ENCODE assay signal across 9 cellular contexts in the genomic region with DNA sequence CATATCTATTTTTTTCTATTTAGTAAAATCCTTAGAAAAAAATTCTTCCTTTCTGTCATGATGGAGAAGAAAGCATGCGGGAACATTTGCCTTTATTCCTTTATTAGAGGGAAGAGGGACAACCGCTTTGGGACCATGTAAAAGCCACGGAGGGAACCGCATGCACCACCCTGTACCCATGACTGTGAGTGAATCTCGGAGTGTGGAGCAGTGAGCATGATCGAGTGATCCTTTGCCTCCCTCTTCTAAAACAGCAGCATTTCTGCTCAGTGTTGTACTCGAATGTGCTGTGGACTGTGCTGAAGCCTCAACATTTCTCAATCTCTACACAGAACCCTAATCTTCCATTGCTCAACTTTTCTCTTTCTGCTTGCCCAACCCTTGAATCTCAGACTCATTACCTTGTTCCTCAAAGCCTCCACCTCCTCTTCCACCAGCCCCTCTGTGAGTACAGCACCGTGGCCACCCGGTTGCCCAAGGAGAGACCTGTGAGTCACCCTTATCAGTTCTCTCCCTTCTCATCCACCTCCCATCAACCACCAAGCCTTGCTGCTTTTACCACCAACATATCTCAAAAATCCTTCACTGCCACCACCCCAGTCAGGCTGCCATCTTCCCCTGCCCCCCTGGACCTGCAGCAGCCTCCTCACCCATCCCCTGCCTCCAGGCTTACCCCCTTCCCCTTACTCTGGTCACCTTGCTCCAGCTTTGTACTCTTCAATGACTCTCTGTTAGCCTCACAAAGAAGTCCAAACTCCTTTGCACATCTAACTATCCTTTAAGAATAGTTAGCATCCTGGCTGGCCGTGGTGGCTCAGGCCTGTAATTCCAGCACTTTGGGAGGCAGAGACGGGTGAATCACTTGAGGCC.
DNase-seq lines count a peak whose midpoint lies in the region; ATAC-seq and TF ChIP-seq lines count a peak whose summit lies in the region.
"Had no signal": no experiment of that assay in that cellular context is flagged by ENCODE, and none has a peak within 500 bp of the region (broad histone marks: within the 10 kb centered on the region; RNA-seq: fewer than 3 reads in every experiment).

No MANE protein-coding gene starts in this region.

- H3K36me3 Mint-ChIP-seq in Calu3 (ENCODE audit: insufficient read depth, unreplicated experiment) = peaks cover 13% of the 10 kb centered on the region
- H3K36me3 Mint-ChIP-seq in activated T-helper 17 cell treated with anti-CD3 and anti-CD28 coated beads, Interleukin-2, amount 50 U/mL, for 72 hours (ENCODE audit: low read depth) = no peaks in the 10 kb centered on the region

- no peak overlapping the region for H3K4me3 ChIP-seq in lung

- ATAC-seq in activated T-helper 17 cell treated with anti-CD3 and anti-CD28 coated beads, Interleukin-2, amount 50 U/mL, for 72 hours (replicated peaks) = peak; percentile 46
- ATAC-seq in lung (ENCODE audit: insufficient read depth, low FRiP score) (peak; percentile 43), GM18511 (IDR thresholded peaks at IDR 0.05; ENCODE audit: unreplicated experiment) (no peak), HG03045 (IDR thresholded peaks at IDR 0.05; ENCODE audit: unreplicated experiment) (no peak), GM18520 (IDR thresholded peaks at IDR 0.05; ENCODE audit: unreplicated experiment) (no peak)

- CTCF ChIA-PET in Calu3 (lab: Charles Lee) = interaction anchor here (2.1 kb wide), 1 partner anchor 26 kb away, joined by 6 read pairs; no protein-coding TSS in a partner anchor

- TF ChIP-seq CTCF in Calu3 (IDR thresholded peaks at IDR 0.05; ENCODE audit: unreplicated experiment) = no peak
- TF ChIP-seq CTCF in lung (IDR thresholded peaks at IDR 0.05; ENCODE audit: control extremely low read depth, extremely low read depth) = no peak

- peaks cover 50% of the 10 kb centered on the region for H3K4me1 Mint-ChIP-seq in Calu3 (ENCODE audit: low read depth, unreplicated experiment)
- H3K4me1 Mint-ChIP-seq in activated T-helper 17 cell treated with anti-CD3 and anti-CD28 coated beads, Interleukin-2, amount 50 U/mL, for 72 hours = peaks cover 8% of the 10 kb centered on the region

- H3K27me3 Mint-ChIP-seq in Calu3 (ENCODE audit: unreplicated experiment) = no peaks in the 10 kb centered on the region
- H3K27me3 Mint-ChIP-seq in activated T-helper 17 cell treated with anti-CD3 and anti-CD28 coated beads, Interleukin-2, amount 50 U/mL, for 72 hours = peaks cover 8% of the 10 kb centered on the region

- WGBS in lung, 2 donors = 56 to 77% methylated on average over 11 of the region's 11 CpGs

- H3K27ac ChIP-seq in lung (ENCODE audit: low read depth in 1 of 2, low read length in 1 of 2) = no peak overlapping the region

- peaks cover 0 to 2% of the 10 kb centered on the region in 2 donors for H3K4me1 ChIP-seq in lung (ENCODE audit: control insufficient read depth in 2 of 2, insufficient read depth in 2 of 2, low read length in 2 of 2)

- peak overlapping the region; percentile 1 for H3K4me3 Mint-ChIP-seq in Calu3 (ENCODE audit: low read depth, unreplicated experiment)
- no peak overlapping the region for H3K4me3 Mint-ChIP-seq in activated T-helper 17 cell treated with anti-CD3 and anti-CD28 coated beads, Interleukin-2, amount 50 U/mL, for 72 hours

- H3K36me3 ChIP-seq in lung (ENCODE audit: control insufficient read depth in 2 of 2, insufficient read depth in 2 of 2, low read length in 2 of 2) = no peaks in the 10 kb centered on the region

- H3K9me3 Mint-ChIP-seq in Calu3 (ENCODE audit: low read depth, unreplicated experiment) = no peaks in the 10 kb centered on the region
- no peaks in the 10 kb centered on the region for H3K9me3 Mint-ChIP-seq in activated T-helper 17 cell treated with anti-CD3 and anti-CD28 coated beads, Interleukin-2, amount 50 U/mL, for 72 hours

- peak; percentile 59 for DNase-seq in Calu3
- peak; percentile 24 to 29 for DNase-seq in Kasumi-1 (lab: John Stamatoyannopoulos, UW)
- no peak for DNase-seq in lung (ENCODE audit: low spot score)
- no peak for DNase-seq in AG08395 (ENCODE audit: low spot score)
- DNase-seq: DMS 273 treated with DMSO at 0.1 percent for 48 hours had no signal

- H3K9me3 ChIP-seq in lung (ENCODE audit: control insufficient read depth in 2 of 2, insufficient read depth in 1 of 2, low read length in 1 of 2) = no peaks in the 10 kb centered on the region

- intact Hi-C loops in Calu3 (cut with micrococcal nuclease; ENCODE audit: unreplicated experiment) = loop anchor here (10.0 kb wide), 1 partner anchor 146 kb away; a partner anchor contains a TSS

- BruUV-seq in Calu3 (replicated peaks; lab: Mats Ljungman, UMichigan) = no TSS peak

- peak overlapping the region; percentile 16 for H3K27ac Mint-ChIP-seq in Calu3 (ENCODE audit: unreplicated experiment)
- H3K27ac Mint-ChIP-seq in activated T-helper 17 cell treated with anti-CD3 and anti-CD28 coated beads, Interleukin-2, amount 50 U/mL, for 72 hours = no peak overlapping the region

- H3K27me3 ChIP-seq in lung (ENCODE audit: control insufficient read depth, insufficient read depth) = no peaks in the 10 kb centered on the region

Comparison
In these comparisons a context has a peak if more than half of its experiments do, and no peak if none do; other contexts are left out.
1. DNase-seq: peak in Calu3 (single experiment) and Kasumi-1 (2 of 2); none in lung (single experiment) and AG08395 (single experiment).
2. ATAC-seq: peak in activated T-helper 17 cell treated with anti-CD3 and anti-CD28 coated beads, Interleukin-2, amount 50 U/mL, for 72 hours (single experiment) and lung (single experiment); none in GM18511 (single experiment), HG03045 (single experiment) and GM18520 (single experiment).